1 cellular context compared by ENCODE assay signal in genomic region chr5:1104327-1105006, GRCh38.
TF ChIP-seq lines count a peak whose summit lies in the region.

No MANE protein-coding gene starts in this region.

TF ChIP-seq in GM23338, 12 proteins besides CTCF, POLR2A, EP300 and RAD21 (continued from another document):
- TF ChIP-seq ZNF462 (CRISPR knock-in tag; IDR thresholded peaks at IDR 0.05) (no peak), NANOG (IDR thresholded peaks at IDR 0.05; ENCODE audit: borderline replicate concordance) (no peak), REST (IDR thresholded peaks at IDR 0.05; ENCODE audit: unreplicated experiment) (no peak), CREB1 (CRISPR knock-in tag; IDR thresholded peaks at IDR 0.05; ENCODE audit: low read depth) (no peak)
